40 cellular contexts compared by ENCODE assay signal in genomic region chr4:79340568-79340967, GRCh38. TPM values are rescaled to one million over a fixed set of nuclear protein-coding genes. Genes with fewer than 3 reads are reported as not detected.
"Had no signal": no experiment of that assay in that cellular context is flagged by ENCODE, and none has a peak within 500 bp of the region (broad histone marks: within the 10 kb centered on the region; RNA-seq: fewer than 3 reads in every experiment).

No MANE protein-coding gene starts in this region.

- ATAC-seq: activated naive CD4-positive, alpha-beta T cell treated with anti-CD3 and anti-CD28 coated beads, Interleukin-2, amount 50 U/mL, for 72 hours; activated naive CD8-positive, alpha-beta T cell treated with anti-CD3 and anti-CD28 coated beads, Interleukin-2, amount 50 U/mL, for 24 hours; activated T-cell treated with anti-CD3 and anti-CD28 coated beads, Interleukin-2, amount 50 U/mL, for 4 hours; activated T-cell treated with anti-CD3 and anti-CD28 coated beads, Interleukin-2, amount 50 U/mL, for 72 hours; activated T-helper 17 cell treated with anti-CD3 and anti-CD28 coated beads, Interleukin-2, amount 50 U/mL, for 72 hours; body of pancreas had no signal

- H3K36me3 ChIP-seq: adrenal gland, ascending aorta, brain microvascular endothelial cell, cardiac muscle cell had no signal

- DNase-seq: activated effector memory CD4-positive, alpha-beta T cell treated with anti-CD3 and anti-CD28 coated beads, Interleukin-2, amount 50 U/mL, for 16 hours; activated effector memory CD4-positive, alpha-beta T cell treated with Interleukin-2 at 50 U/mL for 16 hours; activated gamma-delta T cell; activated gamma-delta T cell treated with Interleukin-2 at 50 U/mL for 16 hours; activated naive CD4-positive, alpha-beta T cell; activated naive CD4-positive, alpha-beta T cell treated with anti-CD3 and anti-CD28 coated beads for 36 hours; activated naive CD4-positive, alpha-beta T cell treated with anti-CD3 and anti-CD28 coated beads, Interleukin-2, amount 10 ng/mL, durations not matched to agents 7 days and 5 days; activated naive CD4-positive, alpha-beta T cell treated with anti-CD3 and anti-CD28 coated beads, Interleukin-2, amount 50 U/mL, for 16 hours; activated naive CD4-positive, alpha-beta T cell treated with Interleukin-2 at 50 U/mL for 16 hours; activated naive CD8-positive, alpha-beta T cell treated with anti-CD3 and anti-CD28 coated beads for 36 hours; activated naive CD8-positive, alpha-beta T cell treated with anti-CD3 and anti-CD28 coated beads, Interleukin-2, amount 10 ng/mL, durations not matched to agents 7 days and 5 days; activated naive CD8-positive, alpha-beta T cell treated with anti-CD3 and anti-CD28 coated beads, Interleukin-2, amount 50 U/mL, for 24 hours; activated T-cell treated with anti-CD3 and anti-CD28 coated beads for 4 hours; activated T-cell treated with anti-CD3 and anti-CD28 coated beads, Interleukin-2, amount 50 U/mL, for 1 hour; activated T-cell treated with anti-CD3 and anti-CD28 coated beads, Interleukin-2, amount 50 U/mL, for 24 hours; activated T-cell treated with anti-CD3 and anti-CD28 coated beads, Interleukin-2, amount 50 U/mL, for 4 hours; activated T-cell treated with anti-CD3 and anti-CD28 coated beads, Interleukin-2, amount 50 U/mL, for 48 hours; activated T-cell treated with anti-CD3 and anti-CD28 coated beads, Interleukin-2, amount 50 U/mL, for 72 hours; adrenal gland; amniotic stem cell; amygdala; anterior cingulate cortex; aorta; body of pancreas; brain microvascular endothelial cell; caudate nucleus; central memory CD4-positive, alpha-beta T cell; cerebellar nuclear complex had no signal

- H3K27ac ChIP-seq: adrenal gland, ascending aorta, body of pancreas, brain microvascular endothelial cell, breast epithelium, cardiac muscle cell had no signal

- H3K9me3 ChIP-seq: adrenal gland, body of pancreas had no signal

- H3K4me1 ChIP-seq: adrenal gland, ascending aorta, body of pancreas, breast epithelium had no signal

- H3K27me3 ChIP-seq: adrenal gland, ascending aorta, body of pancreas, brain microvascular endothelial cell, breast epithelium, cardiac muscle cell had no signal

- H3K4me3 ChIP-seq: adrenal gland, ascending aorta, body of pancreas, breast epithelium, cardiac muscle cell had no signal

RNA-seq across cellular contexts. Expression of gene NAA11, which starts 14.7 kb away (rescaled TPM):
- total RNA-seq: activated naive CD4-positive, alpha-beta T cell treated with anti-CD3 and anti-CD28 coated beads for 36 hours; activated naive CD4-positive, alpha-beta T cell treated with anti-CD3 and anti-CD28 coated beads, Interleukin-2, amount 50 U/mL, for 72 hours; activated naive CD8-positive, alpha-beta T cell treated with anti-CD3 and anti-CD28 coated beads for 36 hours; activated naive CD8-positive, alpha-beta T cell treated with anti-CD3 and anti-CD28 coated beads, Interleukin-2, amount 10 ng/mL, durations not matched to agents 7 days and 5 days; activated T-cell treated with anti-CD3 and anti-CD28 coated beads, Interleukin-2, amount 50 U/mL, for 4 hours; activated T-cell treated with anti-CD3 and anti-CD28 coated beads, Interleukin-2, amount 50 U/mL, for 72 hours; activated T-helper 1 cell treated with anti-CD3 and anti-CD28 coated beads, Interleukin-12 subunit alpha, Interleukin-12 subunit beta, Interleukin-2, Interleukin-4 antibody, amounts not matched to agents 30 ng/mL and 10 ng/mL and 1 ng/mL, durations not matched to agents 14 hours and 24 hours and 36 hours; activated T-helper 17 cell treated with anti-CD3 and anti-CD28 coated beads, Interleukin-2, amount 50 U/mL, for 72 hours; activated T-helper 2 cell treated with anti-CD3 and anti-CD28 coated beads, Interferon-gamma antibody, Interleukin-2, Interleukin-4, amounts not matched to agents 10 μg/mL and 5 μg/mL and 100 μg/mL, durations not matched to agents 14 hours and 24 hours and 36 hours; adrenal gland; aorta; ascending aorta; astrocyte; body of pancreas; breast epithelium; bronchial epithelial cell; cardiac muscle cell; cerebellum; chondrocyte had no signal
- polyA plus RNA-seq: adipose tissue, adrenal gland, aorta, cardiac muscle cell had no signal
